In the genomic region with DNA sequence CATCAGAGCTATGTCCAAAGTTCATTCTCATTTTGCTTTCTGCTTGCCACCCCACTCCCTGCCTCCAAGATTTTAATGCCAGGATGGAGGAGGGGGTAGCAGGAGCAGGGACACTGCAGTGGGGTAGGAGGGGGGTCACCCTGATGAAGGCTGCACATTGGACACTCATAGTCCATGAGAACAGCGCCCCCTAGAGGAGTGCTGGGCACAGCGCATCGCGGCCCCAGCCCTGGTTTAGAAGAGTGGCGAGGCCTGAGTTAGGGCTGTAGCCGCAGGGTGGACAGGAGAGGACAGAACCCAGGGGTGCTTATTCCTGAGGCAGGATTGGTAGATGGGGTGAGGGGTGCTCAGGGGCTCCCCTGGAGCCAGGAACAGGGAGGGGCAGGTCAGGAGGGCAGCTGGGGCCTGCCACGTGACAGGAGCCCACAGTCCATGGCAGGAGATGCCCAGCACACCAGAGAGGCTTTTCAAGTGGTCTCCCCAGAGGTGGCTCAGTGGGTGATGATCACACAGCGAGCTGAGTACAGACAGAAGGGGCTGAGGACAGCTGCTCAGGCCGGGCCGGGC, we compare ENCODE assay signal across 8 cellular contexts.
DNase-seq lines count a peak whose midpoint lies in the region; ATAC-seq and TF ChIP-seq lines count a peak whose summit lies in the region.

No MANE protein-coding gene starts in this region.

- H3K9me3 ChIP-seq in AG04450 (ENCODE audit: control insufficient read depth, insufficient read depth, low read length) = peaks cover 11% of the 10 kb centered on the region
- no peaks in the 10 kb centered on the region for H3K9me3 ChIP-seq in GM23248 (ENCODE audit: low read depth)
- no peaks in the 10 kb centered on the region for H3K9me3 ChIP-seq in ovary

- H3K27ac ChIP-seq in AG04450 (ENCODE audit: low read depth, low read length) = no peak overlapping the region
- H3K27ac ChIP-seq in GM23248 = no peak overlapping the region
- no peak overlapping the region for H3K27ac ChIP-seq in foreskin keratinocyte
- no peak overlapping the region for H3K27ac ChIP-seq in ovary

- H3K4me1 ChIP-seq in GM23248 (ENCODE audit: insufficient read depth) = no peaks in the 10 kb centered on the region
- no peaks in the 10 kb centered on the region for H3K4me1 ChIP-seq in foreskin keratinocyte
- H3K4me1 ChIP-seq in ovary (ENCODE audit: insufficient read depth) = no peaks in the 10 kb centered on the region

- DNase-seq in AG04450 (ENCODE audit: low read depth, low spot score) (no peak), GM23248 (peak; percentile 32), foreskin keratinocyte (no peak), NCI-H226 (no peak), NCI-H2107 (lab: John Stamatoyannopoulos, UW) (no peak), ovary (no peak)
- DNase-seq in stimulated activated CD8-positive, alpha-beta memory T cell treated with anti-CD3 and anti-CD28 coated beads, Interleukin-4, amount 100 ng/mL, for 48 hours = peak; percentile 84

- no peaks in the 10 kb centered on the region for H3K9me2 ChIP-seq in GM23248 (ENCODE audit: insufficient read depth)

- TF ChIP-seq CTCF in AG04450 (IDR thresholded peaks at IDR 0.05; ENCODE audit: low read depth, low read length) (peak; percentile 62), WI38 (IDR thresholded peaks at IDR 0.05; ENCODE audit: low read depth, low read length) (peak; percentile 76), foreskin keratinocyte (conservative IDR thresholded peaks at IDR 0.05) (peak; percentile 72), ovary (IDR thresholded peaks at IDR 0.05) (no peak)

- no peak for TF ChIP-seq EP300 in ovary (IDR thresholded peaks at IDR 0.05)

- H4K20me1 ChIP-seq in GM23248 (ENCODE audit: insufficient read depth) = no peaks in the 10 kb centered on the region

- 62 to 63% methylated on average over 10 of the region's 10 CpGs for WGBS in GM23248 (ENCODE audit: low coverage in 1 of 2, low lambda C conversion rate in 2 of 2, missing lambda C conversion rate in 2 of 2), 2 experiments
- 60 to 69% (median 65%) methylated on average over 10 of the region's 10 CpGs for WGBS in ovary, 3 donors

- H3K36me3 ChIP-seq in GM23248 (ENCODE audit: low read depth) (no peaks in the 10 kb centered on the region), ovary (no peaks in the 10 kb centered on the region)

- no peak for TF ChIP-seq POLR2A in ovary (IDR thresholded peaks at IDR 0.05)

- ATAC-seq in foreskin keratinocyte = peak; percentile 28

- intact Hi-C loops in ovary (cut with DNase I) = no loop called here

- H3K4me3 ChIP-seq in AG04450 (ENCODE audit: low read depth, low read length) = no peak overlapping the region
- no peak overlapping the region for H3K4me3 ChIP-seq in GM23248
- no peak overlapping the region for H3K4me3 ChIP-seq in WI38 (ENCODE audit: low read depth, low read length)
- H3K4me3 ChIP-seq in ovary = no peak overlapping the region

- in situ Hi-C loops in GM23248 (cut with MboI) = no loop called here

- POLR2A ChIA-PET in AG04450 (lab: Yijun Ruan, JAX) = interaction anchor here (0.5 kb wide), 1 partner anchor 61 kb away, joined by 4 read pairs; no protein-coding TSS in a partner anchor

- no peak overlapping the region for H3K9ac ChIP-seq in GM23248

- CTCF ChIA-PET in AG04450 (lab: Charles Lee) = interaction anchor here (0.6 to 2.5 kb wide), 8 partner anchors 8 to 148 kb away, joined by 3 to 10 read pairs (median 4); no protein-coding TSS in a partner anchor

- H3K4me2 ChIP-seq in GM23248 (ENCODE audit: unreplicated experiment) = no peak overlapping the region

- H2AFZ ChIP-seq in GM23248 = no peak overlapping the region

- H3K27me3 ChIP-seq in AG04450 (ENCODE audit: control insufficient read depth, insufficient read depth, low read length) (peaks cover 59% of the 10 kb centered on the region), GM23248 (replicated peaks; ENCODE audit: insufficient read depth) (peaks cover 31% of the 10 kb centered on the region), foreskin keratinocyte (peaks cover 40% of the 10 kb centered on the region), ovary (no peaks in the 10 kb centered on the region)

- H3K79me2 ChIP-seq in GM23248 (ENCODE audit: insufficient read depth) = no peaks in the 10 kb centered on the region

- H3F3A ChIP-seq in GM23248 (ENCODE audit: insufficient read depth) = 0 out of 2 replicates have a peak, but pooled peaks cover 4% of the 10 kb centered on the region

Comparison
In these comparisons a context has a peak if more than half of its experiments do, and no peak if none do; other contexts are left out.
1. DNase-seq: peak in GM23248 (single experiment) and stimulated activated CD8-positive, alpha-beta memory T cell treated with anti-CD3 and anti-CD28 coated beads, Interleukin-4, amount 100 ng/mL, for 48 hours (single experiment); none in AG04450 (single experiment), foreskin keratinocyte (0 of 2), NCI-H226 (single experiment), NCI-H2107 (single experiment) and ovary (0 of 5).
2. CTCF ChIP-seq: peak in AG04450 (single experiment), WI38 (single experiment) and foreskin keratinocyte (single experiment); none in ovary (0 of 3).